8 cellular contexts compared by ENCODE assay signal in genomic region chr17:43780135-43780534, GRCh38. TPM values are rescaled to one million over a fixed set of nuclear protein-coding genes. Genes with fewer than 3 reads are reported as not detected.
A peak's percentile ranks its signal among the peaks of the same experiment; 100 is the strongest.
DNase-seq lines count a peak whose midpoint lies in the region; ATAC-seq and TF ChIP-seq lines count a peak whose summit lies in the region.

Gene CFAP97D1 (plus strand): TSS chr17:43780435. CDS start chr17:43780463, 28 bp downstream.

- H3K9me3 ChIP-seq in left ventricle myocardium inferior (replicated peaks) (no peaks in the 10 kb centered on the region), mucosa of rectum (ENCODE audit: control insufficient read depth in 2 of 2, low read length in 2 of 2) (no peaks in the 10 kb centered on the region), vagina (no peaks in the 10 kb centered on the region)

- H3K36me3 ChIP-seq in left ventricle myocardium inferior (peaks cover 9% of the 10 kb centered on the region), mucosa of rectum (ENCODE audit: control insufficient read depth in 2 of 2, insufficient read depth in 2 of 2, low read length in 2 of 2) (peaks cover 4 to 7% of the 10 kb centered on the region in 2 donors), vagina (peaks cover 0 to under 1% of the 10 kb centered on the region in 2 donors)

- H3K27me3 ChIP-seq in left ventricle myocardium inferior (ENCODE audit: low read depth) (no peaks in the 10 kb centered on the region), mucosa of rectum (ENCODE audit: control insufficient read depth in 2 of 2, insufficient read depth in 2 of 2, low read length in 2 of 2) (peaks cover 2 to 5% of the 10 kb centered on the region in 2 donors), vagina (no peaks in the 10 kb centered on the region)

- ATAC-seq in left ventricle myocardium superior (no peak), GM21381 (IDR thresholded peaks at IDR 0.05; ENCODE audit: unreplicated experiment) (no peak), GM18868 (IDR thresholded peaks at IDR 0.05; ENCODE audit: unreplicated experiment) (no peak)
- no peak for ATAC-seq in central memory CD8-positive, alpha-beta T cell (replicated peaks; ENCODE audit: extremely low read depth, poor library complexity, severe bottlenecking)

- no peaks in the 10 kb centered on the region for H3K9me3 Mint-ChIP-seq in central memory CD8-positive, alpha-beta T cell

- H3K27me3 Mint-ChIP-seq in central memory CD8-positive, alpha-beta T cell = peaks cover 51% of the 10 kb centered on the region

- no peaks in the 10 kb centered on the region for H3K4me1 Mint-ChIP-seq in central memory CD8-positive, alpha-beta T cell

- peaks cover 47% of the 10 kb centered on the region for H3K4me1 ChIP-seq in left ventricle myocardium inferior
- peaks cover 8 to 9% of the 10 kb centered on the region in 2 donors for H3K4me1 ChIP-seq in mucosa of rectum (ENCODE audit: control insufficient read depth in 2 of 2, insufficient read depth in 2 of 2, low read length in 2 of 2)
- H3K4me1 ChIP-seq in vagina = peaks cover 34% of the 10 kb centered on the region

- TF ChIP-seq CTCF in left ventricle myocardium inferior (IDR thresholded peaks at IDR 0.05; ENCODE audit: borderline replicate concordance) (no peak), vagina (IDR thresholded peaks at IDR 0.05) (no peak), GM20000 (IDR thresholded peaks at IDR 0.05; ENCODE audit: extremely low read depth, missing control alignments) (no peak)

- no peak for TF ChIP-seq POLR2A in vagina (IDR thresholded peaks at IDR 0.05)

- peak within 1 kb of the TSS; percentile 69 to 97 for H3K9ac ChIP-seq in mucosa of rectum (ENCODE audit: low read depth in 1 of 2, low read length in 2 of 2)

- DNase-seq in left ventricle myocardium inferior = no peak
- DNase-seq in left ventricle myocardium superior = no peak
- DNase-seq in central memory CD8-positive, alpha-beta T cell (ENCODE audit: low spot score in 2 of 2) = no peak
- DNase-seq in vagina (ENCODE audit: extremely low spot score in 2 of 2) = no peak
- DNase-seq in GM20000 (ENCODE audit: low spot score) = no peak

- peak within 1 kb of the TSS; percentile 81 for H3K4me3 Mint-ChIP-seq in central memory CD8-positive, alpha-beta T cell

- H3K27ac Mint-ChIP-seq in central memory CD8-positive, alpha-beta T cell (ENCODE audit: low read depth) = no peak within 1 kb of the TSS

- H3K4me3 ChIP-seq in left ventricle myocardium inferior (peak within 1 kb of the TSS; percentile 95), mucosa of rectum (ENCODE audit: low read length in 2 of 2) (peak within 1 kb of the TSS; percentile 78 to 86), vagina (peak within 1 kb of the TSS; percentile 90 to 96)

- intact Hi-C loops in left ventricle myocardium inferior (cut with micrococcal nuclease) = loop anchor here (10.0 kb wide), 1 partner anchor 65 kb away; the partner anchor contains the start of gene CD300LG
- intact Hi-C loops in left ventricle myocardium superior (cut with micrococcal nuclease) = no loop called here
- intact Hi-C loops in vagina (cut with DNase I) = loop anchor here (10.0 kb wide), 1 partner anchor 65 kb away; the partner anchor contains the start of gene CD300LG

- H3K27ac ChIP-seq in left ventricle myocardium inferior (replicated peaks) (peak within 1 kb of the TSS; percentile 100), mucosa of rectum (ENCODE audit: low read depth in 2 of 2, low read length in 2 of 2) (peak within 1 kb of the TSS in 1 of 2 donors; percentile 97), vagina (peak within 1 kb of the TSS; percentile 99)

- H3K36me3 Mint-ChIP-seq in central memory CD8-positive, alpha-beta T cell (ENCODE audit: insufficient read depth) = peaks cover 1% of the 10 kb centered on the region

RNA-seq across cellular contexts. Expression of gene CFAP97D1, which starts in this region (rescaled TPM):
- 0.05 TPM for total RNA-seq in left ventricle myocardium inferior
- total RNA-seq in left ventricle myocardium superior = not detected
- total RNA-seq in vagina = not detected
